Comparison of ENCODE assay signal across 20 cellular contexts in the genomic region with DNA sequence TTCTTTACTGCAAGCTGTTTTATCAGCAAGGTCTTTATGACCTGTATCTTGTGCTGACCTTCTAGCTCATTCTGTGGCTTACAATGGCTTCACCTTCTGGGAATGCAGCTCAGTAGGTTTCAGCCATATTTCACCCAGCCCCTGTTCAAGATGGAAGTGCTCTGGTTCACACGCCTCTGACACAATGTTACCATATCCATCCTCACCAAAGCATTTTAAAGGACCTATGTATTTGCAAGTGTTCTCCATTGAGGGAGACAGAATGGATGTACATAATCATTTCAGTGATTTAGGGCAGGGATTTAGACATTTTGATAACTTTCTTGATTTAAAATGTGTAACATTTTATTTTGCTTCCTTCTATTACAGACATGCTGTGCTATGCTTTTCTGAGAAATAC.
"Had no signal": no experiment of that assay in that cellular context is flagged by ENCODE, and none has a peak within 500 bp of the region (broad histone marks: within the 10 kb centered on the region; RNA-seq: fewer than 3 reads in every experiment).

No MANE protein-coding gene starts in this region.

- H3K27me3 ChIP-seq: esophagus muscularis mucosa, foreskin keratinocyte, heart right ventricle, stomach, tibial artery had no signal

- H3K36me3 ChIP-seq: esophagus muscularis mucosa, heart right ventricle, stomach, tibial artery had no signal

- H3K36me3 Mint-ChIP-seq: activated naive CD8-positive, alpha-beta T cell; brain; natural killer cell; stimulated activated naive B cell treated with anti-CD40 and anti-IgM and Interleukin-4, amounts not matched to agents 10 μg/mL and 1 μg/mL and 100 μg/mL, for 72 hours had no signal

- ATAC-seq: foreskin keratinocyte; heart right ventricle; natural killer cell; stimulated activated naive B cell treated with anti-CD40 and anti-IgM and Interleukin-4, amounts not matched to agents 10 μg/mL and 1 μg/mL and 100 μg/mL, for 72 hours had no signal

- H3K27ac Mint-ChIP-seq: activated naive CD8-positive, alpha-beta T cell; dendritic cell treated with granulocyte-macrophage colony-stimulating factor and Interleukin-4, amounts not matched to agents 40 ng/mL and 50 ng/mL, for 4 days; natural killer cell; stimulated activated naive B cell treated with anti-CD40 and anti-IgM and Interleukin-4, amounts not matched to agents 10 μg/mL and 1 μg/mL and 100 μg/mL, for 72 hours had no signal

- H3K9me3 ChIP-seq: esophagus muscularis mucosa, stomach, tibial artery had no signal

- DNase-seq: activated CD4-positive, alpha-beta T cell treated with anti-CD3 and anti-CD28 coated beads for 4 hours; activated CD4-positive, alpha-beta T cell treated with anti-CD3 and anti-CD28 coated beads, Interleukin-2, amount 50 U/mL, for 48 hours; activated CD8-positive, alpha-beta memory T cell treated with anti-CD3 and anti-CD28 coated beads for 24 hours; activated effector memory CD4-positive, alpha-beta T cell treated with Interleukin-2 at 50 U/mL for 16 hours; activated naive CD4-positive, alpha-beta T cell treated with Interleukin-2 at 50 U/mL for 16 hours; aorta; caudate nucleus; foreskin keratinocyte; heart right ventricle; natural killer cell; retina; stimulated activated CD4-positive, alpha-beta T cell treated with anti-CD3 and anti-CD28 coated beads, Interleukin-15, amount 100 ng/mL, for 24 hours; stimulated activated CD4-positive, alpha-beta T cell treated with anti-CD3 and anti-CD28 coated beads, Interleukin-2, amount 100 ng/mL, for 24 hours; stimulated activated naive B cell treated with anti-CD40 and anti-IgM and Interleukin-4, amounts not matched to agents 10 μg/mL and 1 μg/mL and 100 μg/mL, for 72 hours; stomach; tibial artery had no signal

- H3K4me3 Mint-ChIP-seq: activated naive CD8-positive, alpha-beta T cell; dendritic cell treated with granulocyte-macrophage colony-stimulating factor and Interleukin-4, amounts not matched to agents 40 ng/mL and 50 ng/mL, for 4 days; natural killer cell; stimulated activated naive B cell treated with anti-CD40 and anti-IgM and Interleukin-4, amounts not matched to agents 10 μg/mL and 1 μg/mL and 100 μg/mL, for 72 hours had no signal

- H3K4me3 ChIP-seq: esophagus muscularis mucosa, heart right ventricle, stomach, tibial artery had no signal

- H3K27ac ChIP-seq: heart right ventricle, stomach had no signal

- H3K4me1 Mint-ChIP-seq: natural killer cell; stimulated activated naive B cell treated with anti-CD40 and anti-IgM and Interleukin-4, amounts not matched to agents 10 μg/mL and 1 μg/mL and 100 μg/mL, for 72 hours had no signal
